13 cellular contexts compared by ENCODE assay signal in the genomic region with DNA sequence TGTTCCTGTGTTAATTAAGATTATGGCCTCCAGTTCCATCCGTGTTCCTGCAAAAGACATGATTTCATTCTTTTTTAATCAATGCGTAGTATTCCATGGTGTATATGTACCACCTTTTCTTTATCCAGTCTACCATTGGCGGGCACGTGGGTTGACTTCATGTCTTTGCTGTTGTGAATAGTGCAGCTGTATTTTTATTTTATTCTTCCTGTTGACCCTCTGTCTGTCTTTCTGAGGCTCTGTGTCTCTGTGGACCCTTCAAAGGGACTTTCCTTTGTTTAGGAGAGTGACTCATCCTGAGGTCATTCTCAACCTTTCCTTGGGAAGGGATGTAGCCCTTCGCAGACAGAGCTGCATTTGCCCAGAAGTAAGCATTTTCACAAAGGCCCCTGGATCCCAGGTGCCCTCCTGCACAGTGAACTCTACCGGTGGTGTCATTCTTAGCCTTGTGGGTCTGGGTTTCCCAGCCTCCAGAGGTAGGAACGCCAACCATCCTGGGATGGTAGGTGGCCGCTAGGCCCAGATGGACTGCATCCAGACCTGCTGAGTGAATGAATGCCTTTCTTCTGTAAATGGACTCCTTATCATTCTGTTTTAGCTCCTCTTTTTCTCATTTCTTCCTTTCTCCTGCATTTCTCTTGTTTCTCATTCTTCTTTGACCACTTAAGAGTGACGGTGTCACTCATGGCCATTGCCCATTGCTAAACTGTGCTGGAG. TPM values are rescaled to one million over a fixed set of nuclear protein-coding genes. Genes with fewer than 3 reads are reported as not detected.
A peak's percentile ranks its signal among the peaks of the same experiment; 100 is the strongest.
DNase-seq lines count a peak whose midpoint lies in the region; ATAC-seq and TF ChIP-seq lines count a peak whose summit lies in the region.
"Had no signal": no experiment of that assay in that cellular context is flagged by ENCODE, and none has a peak within 500 bp of the region (broad histone marks: within the 10 kb centered on the region; RNA-seq: fewer than 3 reads in every experiment).

No MANE protein-coding gene starts in this region.

- H2AFZ ChIP-seq in osteoblast (ENCODE audit: low read length): no peak overlapping the region

- H3K79me2 ChIP-seq in osteoblast (ENCODE audit: insufficient read depth, low read length): peaks cover 100% of the 10 kb centered on the region

- no peaks in the 10 kb centered on the region for H3K27me3 ChIP-seq in osteoblast (ENCODE audit: insufficient read depth, low read length)
- H3K27me3 ChIP-seq: tibial artery had no signal

- no peak overlapping the region for H3K4me3 ChIP-seq in osteoblast (ENCODE audit: insufficient read depth, low read length)
- H3K4me3 ChIP-seq: tibial artery had no signal

- no peak for TF ChIP-seq CTCF in osteoblast (IDR thresholded peaks at IDR 0.05; ENCODE audit: extremely low read depth, low read depth, low read length)

- peaks cover 19% of the 10 kb centered on the region for H3K36me3 ChIP-seq in osteoblast (ENCODE audit: insufficient read depth, low read length)
- H3K36me3 ChIP-seq: tibial artery had no signal

- DNase-seq in ELF-1 (ENCODE audit: low read depth, low spot score) (peak; percentile 68), RPMI7951 (ENCODE audit: low read depth) (peak; percentile 89), fibroblast of gingiva (ENCODE audit: low read depth) (peak; percentile 22), osteoblast (ENCODE audit: insufficient read length, low spot score, missing footprints) (no peak), sciatic nerve (ENCODE audit: low spot score) (no peak), NCI-H82 treated with DMSO at 0.1 percent for 48 hours (lab: John Stamatoyannopoulos, UW; ENCODE audit: unreplicated experiment) (no peak)
- DNase-seq in NK-92 treated with Interleukin-12 subunit alpha and Interleukin-12 subunit beta, amount 100 ng/mL, for 24 hours (lab: John Stamatoyannopoulos, UW): no peak
- no peak for DNase-seq in activated T-cell treated with anti-CD3 and anti-CD28 coated beads, Interleukin-2, amount 50 U/mL, for 48 hours
- DNase-seq: activated CD8-positive, alpha-beta memory T cell treated with anti-CD3 and anti-CD28 coated beads, Interleukin-2, amount 50 U/mL, for 48 hours; stimulated activated CD4-positive, alpha-beta T cell treated with anti-CD3 and anti-CD28 coated beads, Interleukin-4, amount 100 ng/mL, for 1 hour; T-helper 1 cell; tibial artery had no signal

- no peak for ATAC-seq in sciatic nerve
- ATAC-seq: natural killer cell treated with Interleukin-12 subunit alpha and Interleukin-12 subunit beta and Interleukin-15 and Interleukin-18, amount 100 ng/mL, for 72 hours had no signal

- peak overlapping the region; percentile 25 for H3K4me2 ChIP-seq in osteoblast (ENCODE audit: insufficient read depth, low read length)

- H4K20me1 ChIP-seq in osteoblast (ENCODE audit: insufficient read depth, low read length): peaks cover 57% of the 10 kb centered on the region

- peak overlapping the region; percentile 51 for H3K27ac ChIP-seq in osteoblast (ENCODE audit: low read depth, low read length)
- H3K27ac ChIP-seq: tibial artery had no signal

- peaks cover 2% of the 10 kb centered on the region for H3K9me3 ChIP-seq in osteoblast (ENCODE audit: low read depth, low read length)
- H3K9me3 ChIP-seq: tibial artery had no signal

- H3K4me1 ChIP-seq in osteoblast (ENCODE audit: insufficient read depth, low read length): peaks cover 56% of the 10 kb centered on the region

- intact Hi-C loops in sciatic nerve (cut with DNase I): no loop called here

RNA-seq across cellular contexts. Expression of gene TRIO, which starts 22.4 kb away (rescaled TPM):
- 34.0 and 46.8 TPM in 2 replicates for total RNA-seq in RPMI7951 (2014; rRNA removed; shearing (Covaris generic))
- total RNA-seq in osteoblast: 246 and 274 TPM in 2 replicates
- 192 TPM for total RNA-seq in sciatic nerve

Comparison
In these comparisons a context has a peak if more than half of its experiments do, and no peak if none do; other contexts are left out.
1. DNase-seq: peak in ELF-1 (single experiment), RPMI7951 (single experiment) and fibroblast of gingiva (single experiment); none in osteoblast (single experiment), NK-92 treated with Interleukin-12 subunit alpha and Interleukin-12 subunit beta, amount 100 ng/mL, for 24 hours (single experiment), sciatic nerve (single experiment), activated T-cell treated with anti-CD3 and anti-CD28 coated beads, Interleukin-2, amount 50 U/mL, for 48 hours (0 of 2) and NCI-H82 treated with DMSO at 0.1 percent for 48 hours (single experiment).